1 cellular context compared by ENCODE assay signal in the genomic region with DNA sequence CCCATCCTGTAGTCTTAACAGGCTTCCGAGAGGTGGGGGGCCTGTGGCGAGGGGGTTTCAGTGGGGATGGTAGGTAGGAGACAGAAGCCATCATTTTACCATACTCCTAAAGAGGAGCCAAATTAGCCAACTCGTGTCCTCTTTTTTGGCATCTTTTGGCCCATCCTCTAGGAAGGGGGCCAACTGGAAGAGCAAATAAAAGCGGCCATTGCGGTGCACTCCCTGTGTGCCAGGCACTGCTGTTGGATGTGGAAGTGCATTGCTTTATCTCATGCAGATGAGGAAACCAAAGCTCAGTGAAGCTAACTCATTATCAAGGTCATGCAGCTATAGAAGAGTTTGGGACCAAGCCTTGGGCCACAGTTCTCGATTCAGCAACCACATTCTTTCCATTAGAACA.
TF ChIP-seq lines count a peak whose summit lies in the region.

No MANE protein-coding gene starts in this region.

TF ChIP-seq in IMR-90, 13 proteins besides CTCF, POLR2A, EP300 and RAD21:
- no peak for TF ChIP-seq CHD1 (IDR thresholded peaks at IDR 0.05; ENCODE audit: low read depth, low read length)
- no peak for TF ChIP-seq RCOR1 (IDR thresholded peaks at IDR 0.05; ENCODE audit: insufficient replicate concordance, low read length)
- TF ChIP-seq MAFK (IDR thresholded peaks at IDR 0.05; ENCODE audit: low read depth, low read length): no peak
- TF ChIP-seq BHLHE40 (IDR thresholded peaks at IDR 0.05; ENCODE audit: low read depth, low read length): no peak
- no peak for TF ChIP-seq MAZ (IDR thresholded peaks at IDR 0.05; ENCODE audit: borderline replicate concordance, low read depth, low read length)
- TF ChIP-seq RFX5 (IDR thresholded peaks at IDR 0.05; ENCODE audit: low read depth, low read length): no peak
- TF ChIP-seq SMC3 (IDR thresholded peaks at IDR 0.05; ENCODE audit: low read depth, low read length): no peak
- TF ChIP-seq, protein P1, sequence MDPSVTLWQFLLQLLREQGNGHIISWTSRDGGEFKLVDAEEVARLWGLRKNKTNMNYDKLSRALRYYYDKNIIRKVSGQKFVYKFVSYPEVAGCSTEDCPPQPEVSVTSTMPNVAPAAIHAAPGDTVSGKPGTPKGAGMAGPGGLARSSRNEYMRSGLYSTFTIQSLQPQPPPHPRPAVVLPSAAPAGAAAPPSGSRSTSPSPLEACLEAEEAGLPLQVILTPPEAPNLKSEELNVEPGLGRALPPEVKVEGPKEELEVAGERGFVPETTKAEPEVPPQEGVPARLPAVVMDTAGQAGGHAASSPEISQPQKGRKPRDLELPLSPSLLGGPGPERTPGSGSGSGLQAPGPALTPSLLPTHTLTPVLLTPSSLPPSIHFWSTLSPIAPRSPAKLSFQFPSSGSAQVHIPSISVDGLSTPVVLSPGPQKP (IDR thresholded peaks at IDR 0.05; ENCODE audit: borderline replicate concordance, low read depth, low read length): no peak
- TF ChIP-seq NFE2L2 (IDR thresholded peaks at IDR 0.05; ENCODE audit: low read depth, low read length): no peak
- TF ChIP-seq FOS (IDR thresholded peaks at IDR 0.05; ENCODE audit: low read depth, low read length): no peak
- TF ChIP-seq MXI1 (IDR thresholded peaks at IDR 0.05; ENCODE audit: borderline replicate concordance, low read depth, low read length): no peak
- TF ChIP-seq CEBPB (IDR thresholded peaks at IDR 0.05; ENCODE audit: low read depth, low read length): no peak
- TF ChIP-seq, protein P2, sequence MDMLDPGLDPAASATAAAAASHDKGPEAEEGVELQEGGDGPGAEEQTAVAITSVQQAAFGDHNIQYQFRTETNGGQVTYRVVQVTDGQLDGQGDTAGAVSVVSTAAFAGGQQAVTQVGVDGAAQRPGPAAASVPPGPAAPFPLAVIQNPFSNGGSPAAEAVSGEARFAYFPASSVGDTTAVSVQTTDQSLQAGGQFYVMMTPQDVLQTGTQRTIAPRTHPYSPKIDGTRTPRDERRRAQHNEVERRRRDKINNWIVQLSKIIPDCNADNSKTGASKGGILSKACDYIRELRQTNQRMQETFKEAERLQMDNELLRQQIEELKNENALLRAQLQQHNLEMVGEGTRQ (IDR thresholded peaks at IDR 0.05; ENCODE audit: low read depth, low read length): no peak
